ENCODE assay signal across 25 cellular contexts in genomic region chr7:141227454-141227853, GRCh38.
"Had no signal": no experiment of that assay in that cellular context is flagged by ENCODE, and none has a peak within 500 bp of the region (broad histone marks: within the 10 kb centered on the region; RNA-seq: fewer than 3 reads in every experiment).

No MANE protein-coding gene starts in this region.

- H3K4me2 ChIP-seq: smooth muscle cell had no signal

- DNase-seq: activated CD4-positive, alpha-beta memory T cell treated with anti-CD3 and anti-CD28 coated beads, Interleukin-2, amount 10 ng/mL, durations not matched to agents 7 days and 5 days; activated CD4-positive, alpha-beta T cell treated with anti-CD3 and anti-CD28 coated beads for 48 hours; activated CD4-positive, CD25-positive, alpha-beta regulatory T cell; activated CD8-positive, alpha-beta memory T cell treated with anti-CD3 and anti-CD28 coated beads, Interleukin-2, amount 10 ng/mL, durations not matched to agents 7 days and 5 days; activated naive CD4-positive, alpha-beta T cell; activated naive CD8-positive, alpha-beta T cell treated with anti-CD3 and anti-CD28 coated beads for 36 hours; amygdala; dermis blood vessel endothelial cell; effector memory CD4-positive, alpha-beta T cell; heart right ventricle; mesenchymal stem cell; naive thymus-derived CD8-positive, alpha-beta T cell; ovary; stimulated activated CD4-positive, alpha-beta T cell treated with anti-CD3 and anti-CD28 coated beads, Interleukin-4, amount 100 ng/mL, for 24 hours; T-helper 9 cell; upper lobe of left lung had no signal

- H3K36me3 Mint-ChIP-seq: activated CD8-positive, alpha-beta memory T cell treated with anti-CD3 and anti-CD28 coated beads, Interleukin-2, amount 10 ng/mL, durations not matched to agents 7 days and 5 days; activated naive CD8-positive, alpha-beta T cell treated with anti-CD3 and anti-CD28 coated beads for 36 hours; naive thymus-derived CD8-positive, alpha-beta T cell; stimulated activated effector memory CD8-positive, alpha-beta T cell treated with anti-CD3 and anti-CD28 coated beads, Interleukin-12 subunit alpha, Interleukin-12 subunit beta, amount 100 ng/mL, for 72 hours had no signal

- H3K4me1 Mint-ChIP-seq: activated CD4-positive, alpha-beta memory T cell treated with anti-CD3 and anti-CD28 coated beads, Interleukin-2, amount 10 ng/mL, durations not matched to agents 7 days and 5 days; activated CD8-positive, alpha-beta memory T cell treated with anti-CD3 and anti-CD28 coated beads, Interleukin-2, amount 10 ng/mL, durations not matched to agents 7 days and 5 days; activated naive CD8-positive, alpha-beta T cell treated with anti-CD3 and anti-CD28 coated beads for 36 hours; activated T-helper 17 cell treated with anti-CD3 and anti-CD28 coated beads, Interleukin-2, amount 50 U/mL, for 72 hours; naive thymus-derived CD8-positive, alpha-beta T cell; stimulated activated effector memory CD8-positive, alpha-beta T cell treated with anti-CD3 and anti-CD28 coated beads, Interleukin-12 subunit alpha, Interleukin-12 subunit beta, amount 100 ng/mL, for 72 hours had no signal

- H3K9me3 ChIP-seq: esophagus muscularis mucosa, gastroesophageal sphincter, heart right ventricle, ovary, thoracic aorta, upper lobe of left lung had no signal

- H3K4me3 ChIP-seq: cardiac muscle cell, esophagus muscularis mucosa, gastroesophageal sphincter, heart right ventricle, ovary, smooth muscle cell, thoracic aorta, upper lobe of left lung had no signal

- H3K27ac Mint-ChIP-seq: activated CD4-positive, alpha-beta memory T cell treated with anti-CD3 and anti-CD28 coated beads, Interleukin-2, amount 10 ng/mL, durations not matched to agents 7 days and 5 days; activated CD8-positive, alpha-beta memory T cell treated with anti-CD3 and anti-CD28 coated beads, Interleukin-2, amount 10 ng/mL, durations not matched to agents 7 days and 5 days; activated naive CD8-positive, alpha-beta T cell treated with anti-CD3 and anti-CD28 coated beads for 36 hours; activated T-helper 17 cell treated with anti-CD3 and anti-CD28 coated beads, Interleukin-2, amount 50 U/mL, for 72 hours; naive thymus-derived CD8-positive, alpha-beta T cell; stimulated activated effector memory CD8-positive, alpha-beta T cell treated with anti-CD3 and anti-CD28 coated beads, Interleukin-12 subunit alpha, Interleukin-12 subunit beta, amount 100 ng/mL, for 72 hours had no signal

- H3K9me3 Mint-ChIP-seq: activated CD4-positive, alpha-beta memory T cell treated with anti-CD3 and anti-CD28 coated beads, Interleukin-2, amount 10 ng/mL, durations not matched to agents 7 days and 5 days; activated naive CD8-positive, alpha-beta T cell treated with anti-CD3 and anti-CD28 coated beads for 36 hours; activated T-helper 17 cell treated with anti-CD3 and anti-CD28 coated beads, Interleukin-2, amount 50 U/mL, for 72 hours; naive thymus-derived CD8-positive, alpha-beta T cell; stimulated activated effector memory CD8-positive, alpha-beta T cell treated with anti-CD3 and anti-CD28 coated beads, Interleukin-12 subunit alpha, Interleukin-12 subunit beta, amount 100 ng/mL, for 72 hours had no signal

- FAIRE-seq: endothelial cell of umbilical vein had no signal

- H3K27me3 ChIP-seq: cardiac muscle cell, gastroesophageal sphincter, heart right ventricle, ovary, upper lobe of left lung had no signal

- H3K4me1 ChIP-seq: esophagus muscularis mucosa, gastroesophageal sphincter, upper lobe of left lung had no signal

- H3K36me3 ChIP-seq: cardiac muscle cell, esophagus muscularis mucosa, gastroesophageal sphincter, heart right ventricle, ovary, thoracic aorta, upper lobe of left lung had no signal

- ATAC-seq: activated CD8-positive, alpha-beta memory T cell treated with anti-CD3 and anti-CD28 coated beads, Interleukin-2, amount 10 ng/mL, durations not matched to agents 7 days and 5 days; activated T-helper 17 cell treated with anti-CD3 and anti-CD28 coated beads, Interleukin-2, amount 50 U/mL, for 72 hours; gastroesophageal sphincter; heart right ventricle; naive thymus-derived CD8-positive, alpha-beta T cell; sciatic nerve; stimulated activated effector memory CD8-positive, alpha-beta T cell treated with anti-CD3 and anti-CD28 coated beads, Interleukin-12 subunit alpha, Interleukin-12 subunit beta, amount 100 ng/mL, for 72 hours had no signal

- H3K27me3 Mint-ChIP-seq: activated naive CD8-positive, alpha-beta T cell treated with anti-CD3 and anti-CD28 coated beads for 36 hours had no signal

- H3K4me3 Mint-ChIP-seq: activated CD4-positive, alpha-beta memory T cell treated with anti-CD3 and anti-CD28 coated beads, Interleukin-2, amount 10 ng/mL, durations not matched to agents 7 days and 5 days; activated CD8-positive, alpha-beta memory T cell treated with anti-CD3 and anti-CD28 coated beads, Interleukin-2, amount 10 ng/mL, durations not matched to agents 7 days and 5 days; activated naive CD8-positive, alpha-beta T cell treated with anti-CD3 and anti-CD28 coated beads for 36 hours; activated T-helper 17 cell treated with anti-CD3 and anti-CD28 coated beads, Interleukin-2, amount 50 U/mL, for 72 hours; naive thymus-derived CD8-positive, alpha-beta T cell; stimulated activated effector memory CD8-positive, alpha-beta T cell treated with anti-CD3 and anti-CD28 coated beads, Interleukin-12 subunit alpha, Interleukin-12 subunit beta, amount 100 ng/mL, for 72 hours had no signal

- H3K27ac ChIP-seq: cardiac muscle cell, esophagus muscularis mucosa, gastroesophageal sphincter, heart right ventricle, ovary, thoracic aorta, upper lobe of left lung had no signal
